17 cellular contexts compared by ENCODE assay signal in the genomic region with DNA sequence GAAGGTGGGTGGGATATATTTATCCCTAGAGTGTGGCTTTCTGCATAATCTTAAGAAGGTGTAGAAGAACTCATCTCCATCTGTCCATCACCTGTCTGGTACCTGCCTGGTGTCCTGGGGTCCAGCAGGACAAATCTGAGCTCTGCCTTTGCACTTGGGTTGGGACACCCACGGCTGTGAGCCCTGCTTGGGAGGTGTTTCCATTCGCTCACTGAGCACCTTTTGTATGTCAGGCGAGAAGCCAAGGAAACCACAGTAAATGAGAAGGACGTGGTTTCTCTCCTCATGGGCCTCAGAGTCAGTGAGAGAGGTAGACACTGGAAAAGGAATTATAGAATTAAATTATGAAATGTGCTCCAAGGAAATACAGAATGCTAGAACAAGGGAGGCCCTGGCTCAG.
DNase-seq lines count a peak whose midpoint lies in the region; ATAC-seq and TF ChIP-seq lines count a peak whose summit lies in the region.
"Had no signal": no experiment of that assay in that cellular context is flagged by ENCODE, and none has a peak within 500 bp of the region (broad histone marks: within the 10 kb centered on the region; RNA-seq: fewer than 3 reads in every experiment).

No MANE protein-coding gene starts in this region.

- H3K36me3 Mint-ChIP-seq in mesothelial cell of epicardium, result no peaks in the 10 kb centered on the region
- H3K36me3 Mint-ChIP-seq in activated naive CD4-positive, alpha-beta T cell treated with anti-CD3 and anti-CD28 coated beads, Interleukin-2, amount 50 U/mL, for 72 hours, result no peaks in the 10 kb centered on the region
- H3K36me3 Mint-ChIP-seq: CD4-positive, alpha-beta memory T cell; natural killer cell had no signal

- TF ChIP-seq CTCF in breast epithelium (IDR thresholded peaks at IDR 0.05) (no peak), mesothelial cell of epicardium (IDR thresholded peaks at IDR 0.05; ENCODE audit: unreplicated experiment) (no peak), testis (IDR thresholded peaks at IDR 0.05) (no peak)

- peaks cover 39% of the 10 kb centered on the region for H3K27me3 Mint-ChIP-seq in mesothelial cell of epicardium (ENCODE audit: low read depth)

- TF ChIP-seq POLR2A in breast epithelium (IDR thresholded peaks at IDR 0.05) (no peak), testis (IDR thresholded peaks at IDR 0.05) (no peak)

- no peak overlapping the region for H3K4me3 Mint-ChIP-seq in mesothelial cell of epicardium
- H3K4me3 Mint-ChIP-seq: CD4-positive, alpha-beta memory T cell; natural killer cell had no signal

- peaks cover 56% of the 10 kb centered on the region for H3K4me1 Mint-ChIP-seq in mesothelial cell of epicardium
- H3K4me1 Mint-ChIP-seq: CD4-positive, alpha-beta memory T cell; natural killer cell had no signal

- H3K9me3 Mint-ChIP-seq in mesothelial cell of epicardium, result no peaks in the 10 kb centered on the region
- H3K9me3 Mint-ChIP-seq in activated naive CD4-positive, alpha-beta T cell treated with anti-CD3 and anti-CD28 coated beads, Interleukin-2, amount 50 U/mL, for 72 hours, result no peaks in the 10 kb centered on the region
- H3K9me3 Mint-ChIP-seq: natural killer cell had no signal

- H3K9me3 ChIP-seq in breast epithelium (no peaks in the 10 kb centered on the region), testis (no peaks in the 10 kb centered on the region)
- H3K9me3 ChIP-seq: spleen had no signal

- ATAC-seq in activated naive CD4-positive, alpha-beta T cell treated with anti-CD3 and anti-CD28 coated beads, Interleukin-2, amount 50 U/mL, for 72 hours, result no peak
- no peak for ATAC-seq in HG03135 (IDR thresholded peaks at IDR 0.05; ENCODE audit: unreplicated experiment)
- ATAC-seq: natural killer cell had no signal

- peak overlapping the region; percentile 81 for H3K27ac Mint-ChIP-seq in mesothelial cell of epicardium
- H3K27ac Mint-ChIP-seq in activated naive CD4-positive, alpha-beta T cell treated with anti-CD3 and anti-CD28 coated beads, Interleukin-2, amount 50 U/mL, for 72 hours, result no peak overlapping the region
- H3K27ac Mint-ChIP-seq: CD4-positive, alpha-beta memory T cell; natural killer cell had no signal

- H3K4me3 ChIP-seq in breast epithelium (no peak overlapping the region), testis (no peak overlapping the region)
- H3K4me3 ChIP-seq: spleen had no signal

- WGBS in testis, 2 donors, result 87 to 92% methylated on average over 4 of the region's 4 CpGs

- H3K4me1 ChIP-seq in breast epithelium (no peaks in the 10 kb centered on the region), testis (peaks cover 7% of the 10 kb centered on the region)

- intact Hi-C loops in breast epithelium (cut with DNase I; ENCODE audit: low total_unique reads) (no loop called here), testis (cut with DNase I; ENCODE audit: low total_unique reads) (no loop called here)

- H3K36me3 ChIP-seq in breast epithelium, result no peaks in the 10 kb centered on the region
- H3K36me3 ChIP-seq in testis (ENCODE audit: low read depth, missing control alignments), result no peaks in the 10 kb centered on the region
- H3K36me3 ChIP-seq: spleen had no signal

- H3K27me3 ChIP-seq in breast epithelium, result peaks cover 0 to 7% of the 10 kb centered on the region in 2 donors
- no peaks in the 10 kb centered on the region for H3K27me3 ChIP-seq in testis

- DNase-seq in H4 (ENCODE audit: low spot score) (peak; percentile 52), breast epithelium (ENCODE audit: low spot score in 2 of 2) (no peak), mesothelial cell of epicardium (ENCODE audit: low spot score in 2 of 2, unreplicated experiment in 2 of 2) (no peak), testis (no peak), NOMO-1 (lab: John Stamatoyannopoulos, UW; ENCODE audit: unreplicated experiment in 2 of 2) (no peak), NCI-H2029 (lab: John Stamatoyannopoulos, UW) (no peak)
- no peak for DNase-seq in activated naive CD4-positive, alpha-beta T cell treated with anti-CD3 and anti-CD28 coated beads, Interleukin-2, amount 50 U/mL, for 72 hours (ENCODE audit: low spot score in 2 of 2)
- DNase-seq: activated naive CD4-positive, alpha-beta T cell treated with Interleukin-2 at 50 U/mL for 16 hours; CD4-positive, alpha-beta memory T cell; GF-D8; natural killer cell; NCI-H187 treated with DMSO at 0.1 percent for 48 hours; NCI-H748 treated with DMSO at 0.1 percent for 48 hours; SIG-M5; spleen had no signal

- H3K27ac ChIP-seq in breast epithelium (peak overlapping the region; percentile 56 to 62), testis (peak overlapping the region; percentile 64 to 70)
- H3K27ac ChIP-seq: KMS-11, spleen had no signal
